In genomic region chr16:75377971-75378386, GRCh38 we compare ENCODE assay signal across 9 cellular contexts. TPM values are rescaled to one million over a fixed set of nuclear protein-coding genes. Genes with fewer than 3 reads are reported as not detected.
DNase-seq lines count a peak whose midpoint lies in the region; ATAC-seq, FAIRE-seq and TF ChIP-seq lines count a peak whose summit lies in the region.
"Had no signal": no experiment of that assay in that cellular context is flagged by ENCODE, and none has a peak within 500 bp of the region (broad histone marks: within the 10 kb centered on the region; RNA-seq: fewer than 3 reads in every experiment).

No MANE protein-coding gene starts in this region.

- intact Hi-C loops in left colon (cut with DNase I, micrococcal nuclease): no loop called here
- intact Hi-C loops in activated T-helper 1 cell treated with anti-CD3 and anti-CD28 coated beads, Interleukin-12 subunit alpha, Interleukin-12 subunit beta, Interleukin-2, Interleukin-4 antibody, amounts not matched to agents 30 ng/mL and 10 ng/mL and 1 ng/mL, durations not matched to agents 14 hours and 24 hours and 36 hours (cut with micrococcal nuclease): loop anchor here (2.0 to 5.0 kb wide), 2 partner anchors 87 to 886 kb away; partner anchors contain the start of gene TMEM170A

- H3K36me3 ChIP-seq in SJSA1: 0 out of 2 replicates have a peak, but pooled peaks cover 2% of the 10 kb centered on the region
- H3K36me3 ChIP-seq in H7 (replicated peaks; ENCODE audit: control insufficient read depth, insufficient read depth, low read length): no peaks in the 10 kb centered on the region

- no peak for TF ChIP-seq POLR2A in GM12892 (IDR thresholded peaks at IDR 0.05; ENCODE audit: low read depth, low read length)

- no peak overlapping the region for H3K4me3 ChIP-seq in SJSA1
- H3K4me3 ChIP-seq in foreskin fibroblast (ENCODE audit: low read depth in 1 of 2, low read length in 2 of 2): no peak overlapping the region
- no peak overlapping the region for H3K4me3 ChIP-seq in H7 (ENCODE audit: insufficient read depth, low read depth, low read length)

- no peak overlapping the region for H3K27ac Mint-ChIP-seq in activated T-helper 1 cell treated with anti-CD3 and anti-CD28 coated beads, Interleukin-12 subunit alpha, Interleukin-12 subunit beta, Interleukin-2, Interleukin-4 antibody, amounts not matched to agents 30 ng/mL and 10 ng/mL and 1 ng/mL, durations not matched to agents 14 hours and 24 hours and 36 hours

- H3K27me3 ChIP-seq in SJSA1 (replicated peaks) (no peaks in the 10 kb centered on the region), H7 (ENCODE audit: control insufficient read depth, insufficient read depth, low read length) (no peaks in the 10 kb centered on the region)

- peaks cover 48% of the 10 kb centered on the region for H3K36me3 Mint-ChIP-seq in activated T-helper 1 cell treated with anti-CD3 and anti-CD28 coated beads, Interleukin-12 subunit alpha, Interleukin-12 subunit beta, Interleukin-2, Interleukin-4 antibody, amounts not matched to agents 30 ng/mL and 10 ng/mL and 1 ng/mL, durations not matched to agents 14 hours and 24 hours and 36 hours (ENCODE audit: low read depth)

- no peak for TF ChIP-seq CTCF in foreskin fibroblast (IDR thresholded peaks at IDR 0.05; ENCODE audit: low read depth, low read length)

- H3K4me3 Mint-ChIP-seq in activated T-helper 1 cell treated with anti-CD3 and anti-CD28 coated beads, Interleukin-12 subunit alpha, Interleukin-12 subunit beta, Interleukin-2, Interleukin-4 antibody, amounts not matched to agents 30 ng/mL and 10 ng/mL and 1 ng/mL, durations not matched to agents 14 hours and 24 hours and 36 hours: no peak overlapping the region

- DNase-seq in GM12892 (ENCODE audit: insufficient read length): no peak
- DNase-seq in SJSA1 (ENCODE audit: low read depth in 1 of 2, low spot score in 2 of 2): peak; percentile 38 to 45
- DNase-seq in foreskin fibroblast: peak; percentile 94
- peak; percentile 98 for DNase-seq in pulmonary artery endothelial cell (ENCODE audit: low read depth, low spot score)
- no peak for DNase-seq in left colon
- DNase-seq in H7: no peak
- DNase-seq in NCI-H2029 treated with DMSO at 0.1 percent for 48 hours (lab: John Stamatoyannopoulos, UW): no peak
- DNase-seq in activated T-helper 1 cell treated with anti-CD3 and anti-CD28 coated beads, Interleukin-12 subunit alpha, Interleukin-12 subunit beta, Interleukin-2, Interleukin-4 antibody, amounts not matched to agents 30 ng/mL and 10 ng/mL and 1 ng/mL, durations not matched to agents 14 hours and 24 hours and 36 hours (ENCODE audit: low spot score): no peak
- DNase-seq: NCI-H82 had no signal

- peak; percentile 88 for FAIRE-seq in GM12892 (lab: Jason Lieb, UNC)

- peaks cover 27% of the 10 kb centered on the region for H3K4me1 Mint-ChIP-seq in activated T-helper 1 cell treated with anti-CD3 and anti-CD28 coated beads, Interleukin-12 subunit alpha, Interleukin-12 subunit beta, Interleukin-2, Interleukin-4 antibody, amounts not matched to agents 30 ng/mL and 10 ng/mL and 1 ng/mL, durations not matched to agents 14 hours and 24 hours and 36 hours (ENCODE audit: low read depth)

- H3K4me1 ChIP-seq in SJSA1 (replicated peaks): peaks cover 42% of the 10 kb centered on the region

- H3K9me3 Mint-ChIP-seq in activated T-helper 1 cell treated with anti-CD3 and anti-CD28 coated beads, Interleukin-12 subunit alpha, Interleukin-12 subunit beta, Interleukin-2, Interleukin-4 antibody, amounts not matched to agents 30 ng/mL and 10 ng/mL and 1 ng/mL, durations not matched to agents 14 hours and 24 hours and 36 hours: no peaks in the 10 kb centered on the region

- H3K27ac ChIP-seq in SJSA1: peak overlapping the region; percentile 56

- H3K9me3 ChIP-seq in SJSA1 (replicated peaks): no peaks in the 10 kb centered on the region

- peaks cover 35% of the 10 kb centered on the region for H3K27me3 Mint-ChIP-seq in activated T-helper 1 cell treated with anti-CD3 and anti-CD28 coated beads, Interleukin-12 subunit alpha, Interleukin-12 subunit beta, Interleukin-2, Interleukin-4 antibody, amounts not matched to agents 30 ng/mL and 10 ng/mL and 1 ng/mL, durations not matched to agents 14 hours and 24 hours and 36 hours (ENCODE audit: insufficient read depth)

- no peak for ATAC-seq in left colon

RNA-seq across cellular contexts. Expression of gene CFDP1, which starts 55.3 kb away (rescaled TPM):
- 55.3 TPM for polyA plus RNA-seq in GM12892 (2012; ENCODE audit: missing spikeins)
- 90.3 and 114 TPM in 2 replicates for total RNA-seq in SJSA1 (2014; rRNA removed; shearing (Covaris generic))
- total RNA-seq in pulmonary artery endothelial cell: 51.0 and 55.1 TPM in 2 replicates
- total RNA-seq in left colon: 100 to 1,000 TPM in 1 of 2 donors, 10 to 100 TPM in 1; 79.8 to 117 TPM
- 36.0 and 55.2 TPM in 2 replicates for total RNA-seq in H7 (2014; rRNA removed; shearing (Covaris generic))
- 35.4 TPM in 2 replicates for total RNA-seq in activated T-helper 1 cell treated with anti-CD3 and anti-CD28 coated beads, Interleukin-12 subunit alpha, Interleukin-12 subunit beta, Interleukin-2, Interleukin-4 antibody, amounts not matched to agents 30 ng/mL and 10 ng/mL and 1 ng/mL, durations not matched to agents 14 hours and 24 hours and 36 hours

Comparison
In these comparisons a context has a peak if more than half of its experiments do, and no peak if none do; other contexts are left out.
1. DNase-seq: peak in SJSA1 (2 of 2), foreskin fibroblast (2 of 2) and pulmonary artery endothelial cell (single experiment); none in GM12892 (single experiment), left colon (0 of 2), H7 (single experiment), NCI-H2029 treated with DMSO at 0.1 percent for 48 hours (single experiment) and activated T-helper 1 cell treated with anti-CD3 and anti-CD28 coated beads, Interleukin-12 subunit alpha, Interleukin-12 subunit beta, Interleukin-2, Interleukin-4 antibody, amounts not matched to agents 30 ng/mL and 10 ng/mL and 1 ng/mL, durations not matched to agents 14 hours and 24 hours and 36 hours (single experiment).